In genomic region chr6:42171813-42172595, GRCh38 we compare ENCODE assay signal across 1 cellular context.
TF ChIP-seq lines count a peak whose summit lies in the region.

No MANE protein-coding gene starts in this region.

TF ChIP-seq in K562, 482 proteins besides CTCF, POLR2A, EP300 and RAD21:
- TF ChIP-seq ZFP36 (IDR thresholded peaks at IDR 0.05; ENCODE audit: low read depth, low read length, partially characterized antibody): peak; percentile 79
- no peak for TF ChIP-seq NUFIP1 (IDR thresholded peaks at IDR 0.05; ENCODE audit: partially characterized antibody)
- TF ChIP-seq RBM25 (IDR thresholded peaks at IDR 0.05; ENCODE audit: low read depth, low read length, severe bottlenecking): peak; percentile 75
- TF ChIP-seq BCOR (IDR thresholded peaks at IDR 0.05): peak; percentile 86
- TF ChIP-seq KDM1A (IDR thresholded peaks at IDR 0.05): peak; percentile 20 to 57; a peak in 3 of 4 replicates
